ENCODE assay signal across 1 cellular context in the genomic region with DNA sequence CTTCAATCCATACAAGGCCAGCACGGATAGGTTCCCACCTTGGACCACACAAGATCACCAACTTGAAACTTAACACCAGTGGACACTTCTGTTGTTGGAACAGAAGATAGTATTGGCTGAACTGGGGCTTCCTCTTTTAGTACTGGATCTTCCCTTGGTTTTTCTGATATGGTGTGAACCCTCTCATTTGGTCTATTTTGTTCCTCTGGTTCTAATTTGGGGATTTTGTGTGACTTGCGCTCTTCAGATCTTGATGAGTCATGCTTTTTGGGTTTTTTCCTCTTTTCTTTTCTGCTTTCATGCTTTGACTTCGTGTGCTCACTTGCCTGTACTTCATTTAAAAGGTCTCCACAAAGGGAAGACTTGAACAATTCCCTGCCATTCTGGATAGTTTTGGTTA.
TF ChIP-seq lines count a peak whose summit lies in the region.

No MANE protein-coding gene starts in this region.

TF ChIP-seq in K562, 482 proteins besides CTCF, POLR2A, EP300 and RAD21 (continues in another document):
- TF ChIP-seq CSDE1 (IDR thresholded peaks at IDR 0.05) (no peak), NR2C2 (CRISPR knock-in tag; IDR thresholded peaks at IDR 0.05) (no peak), NR2C2 (tag; IDR thresholded peaks at IDR 0.05) (no peak), SREBF1 (IDR thresholded peaks at IDR 0.05; ENCODE audit: borderline replicate concordance, low read depth, low read length) (no peak), ZNF140 (CRISPR knock-in tag; IDR thresholded peaks at IDR 0.05) (no peak), MAFF (IDR thresholded peaks at IDR 0.05; ENCODE audit: low read length) (peak; percentile 78), ZZZ3 (IDR thresholded peaks at IDR 0.05) (no peak), ZBED1 (IDR thresholded peaks at IDR 0.05) (no peak), CCNT2 (IDR thresholded peaks at IDR 0.05; ENCODE audit: borderline replicate concordance, extremely low read depth, insufficient read length, low read depth, low read length) (no peak), XRCC3 (IDR thresholded peaks at IDR 0.05) (no peak), STAT5A (IDR thresholded peaks at IDR 0.05; ENCODE audit: borderline replicate concordance, low read length) (no peak), MTF1 (CRISPR knock-in tag; IDR thresholded peaks at IDR 0.05; ENCODE audit: borderline replicate concordance) (no peak), RCOR1 (IDR thresholded peaks at IDR 0.05; ENCODE audit: borderline replicate concordance in 1 of 2, low read depth in 2 of 2, low read length in 2 of 2) (no peak), NFYB (IDR thresholded peaks at IDR 0.05; ENCODE audit: extremely low read depth, insufficient read length) (no peak), NFE2 (IDR thresholded peaks at IDR 0.05; ENCODE audit: low read depth) (peak; percentile 55; the same call in 1 of the 2 replicates), HDAC3 (IDR thresholded peaks at IDR 0.05; ENCODE audit: borderline replicate concordance, partially characterized antibody) (no peak), NR3C1 (CRISPR knock-in tag; IDR thresholded peaks at IDR 0.05) (no peak), HMG20A (CRISPR knock-in tag; conservative IDR thresholded peaks at IDR 0.05) (no peak), ZFPM2 (CRISPR knock-in tag; IDR thresholded peaks at IDR 0.05) (no peak), NFE2L1 (tag; IDR thresholded peaks at IDR 0.05; ENCODE audit: borderline replicate concordance, low read depth) (peak; percentile 66; the same call in 1 of the 2 replicates), HNRNPL (IDR thresholded peaks at IDR 0.05; ENCODE audit: low read depth, low read length) (no peak), MTA1 (IDR thresholded peaks at IDR 0.05; ENCODE audit: borderline replicate concordance) (peak; percentile 29; the same call in 1 of the 2 replicates), VEZF1 (CRISPR knock-in tag; IDR thresholded peaks at IDR 0.05) (no peak), CBX5 (IDR thresholded peaks at IDR 0.05; ENCODE audit: borderline replicate concordance, low read depth) (no peak), KDM2B (CRISPR knock-in tag; IDR thresholded peaks at IDR 0.05) (no peak), ZNF184 (CRISPR knock-in tag; IDR thresholded peaks at IDR 0.05) (no peak), HIVEP1 (CRISPR knock-in tag; IDR thresholded peaks at IDR 0.05) (no peak), CXXC5 (CRISPR knock-in tag; IDR thresholded peaks at IDR 0.05) (no peak), XRCC5 (IDR thresholded peaks at IDR 0.05; ENCODE audit: low read depth, low read length) (no peak), THAP12 (CRISPR knock-in tag; IDR thresholded peaks at IDR 0.05) (no peak), TAF9B (IDR thresholded peaks at IDR 0.05; ENCODE audit: partially characterized antibody) (no peak), JUND (IDR thresholded peaks at IDR 0.05; ENCODE audit: borderline replicate concordance, low read depth, low read length) (no peak), JUND (tag; IDR thresholded peaks at IDR 0.05; ENCODE audit: borderline replicate concordance, low read depth, low read length) (0 out of 3 replicates have a peak, but pooled peaks have one; percentile 55), GATA2 (CRISPR knock-in tag; IDR thresholded peaks at IDR 0.05) (no peak), JUN (IDR thresholded peaks at IDR 0.05; ENCODE audit: borderline replicate concordance, low read depth, low read length) (no peak), JUN (CRISPR knock-in tag; IDR thresholded peaks at IDR 0.05; ENCODE audit: borderline replicate concordance) (no peak), ZNF316 (IDR thresholded peaks at IDR 0.05) (peak; percentile 97), MXD1 (CRISPR knock-in tag; IDR thresholded peaks at IDR 0.05; ENCODE audit: borderline replicate concordance, poor library complexity, severe bottlenecking) (no peak), MAFG (tag; conservative IDR thresholded peaks at IDR 0.05) (peak; percentile 94), IRF9 (tag; IDR thresholded peaks at IDR 0.05) (no peak), CC2D1A (IDR thresholded peaks at IDR 0.05) (peak; percentile 57; the same call in 1 of the 2 replicates), TFAM (CRISPR knock-in tag; conservative IDR thresholded peaks at IDR 0.05) (no peak), FOXM1 (IDR thresholded peaks at IDR 0.05; ENCODE audit: low read depth) (no peak), FOXM1 (CRISPR knock-in tag; IDR thresholded peaks at IDR 0.05; ENCODE audit: low read depth) (no peak), MCM2 (IDR thresholded peaks at IDR 0.05; ENCODE audit: low read depth) (no peak), ZNF668 (CRISPR knock-in tag; IDR thresholded peaks at IDR 0.05) (no peak), ZNF644 (tag; IDR thresholded peaks at IDR 0.05; ENCODE audit: low read depth) (no peak)
- TF ChIP-seq, protein P1, sequence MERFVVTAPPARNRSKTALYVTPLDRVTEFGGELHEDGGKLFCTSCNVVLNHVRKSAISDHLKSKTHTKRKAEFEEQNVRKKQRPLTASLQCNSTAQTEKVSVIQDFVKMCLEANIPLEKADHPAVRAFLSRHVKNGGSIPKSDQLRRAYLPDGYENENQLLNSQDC (CRISPR knock-in tag; IDR thresholded peaks at IDR 0.05): no peak
- TF ChIP-seq, protein P2, sequence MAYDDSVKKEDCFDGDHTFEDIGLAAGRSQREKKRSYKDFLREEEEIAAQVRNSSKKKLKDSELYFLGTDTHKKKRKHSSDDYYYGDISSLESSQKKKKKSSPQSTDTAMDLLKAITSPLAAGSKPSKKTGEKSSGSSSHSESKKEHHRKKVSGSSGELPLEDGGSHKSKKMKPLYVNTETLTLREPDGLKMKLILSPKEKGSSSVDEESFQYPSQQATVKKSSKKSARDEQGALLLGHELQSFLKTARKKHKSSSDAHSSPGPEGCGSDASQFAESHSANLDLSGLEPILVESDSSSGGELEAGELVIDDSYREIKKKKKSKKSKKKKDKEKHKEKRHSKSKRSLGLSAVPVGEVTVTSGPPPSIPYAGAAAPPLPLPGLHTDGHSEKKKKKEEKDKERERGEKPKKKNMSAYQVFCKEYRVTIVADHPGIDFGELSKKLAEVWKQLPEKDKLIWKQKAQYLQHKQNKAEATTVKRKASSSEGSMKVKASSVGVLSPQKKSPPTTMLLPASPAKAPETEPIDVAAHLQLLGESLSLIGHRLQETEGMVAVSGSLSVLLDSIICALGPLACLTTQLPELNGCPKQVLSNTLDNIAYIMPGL (CRISPR knock-in tag; IDR thresholded peaks at IDR 0.05): no peak
- TF ChIP-seq, protein P3, sequence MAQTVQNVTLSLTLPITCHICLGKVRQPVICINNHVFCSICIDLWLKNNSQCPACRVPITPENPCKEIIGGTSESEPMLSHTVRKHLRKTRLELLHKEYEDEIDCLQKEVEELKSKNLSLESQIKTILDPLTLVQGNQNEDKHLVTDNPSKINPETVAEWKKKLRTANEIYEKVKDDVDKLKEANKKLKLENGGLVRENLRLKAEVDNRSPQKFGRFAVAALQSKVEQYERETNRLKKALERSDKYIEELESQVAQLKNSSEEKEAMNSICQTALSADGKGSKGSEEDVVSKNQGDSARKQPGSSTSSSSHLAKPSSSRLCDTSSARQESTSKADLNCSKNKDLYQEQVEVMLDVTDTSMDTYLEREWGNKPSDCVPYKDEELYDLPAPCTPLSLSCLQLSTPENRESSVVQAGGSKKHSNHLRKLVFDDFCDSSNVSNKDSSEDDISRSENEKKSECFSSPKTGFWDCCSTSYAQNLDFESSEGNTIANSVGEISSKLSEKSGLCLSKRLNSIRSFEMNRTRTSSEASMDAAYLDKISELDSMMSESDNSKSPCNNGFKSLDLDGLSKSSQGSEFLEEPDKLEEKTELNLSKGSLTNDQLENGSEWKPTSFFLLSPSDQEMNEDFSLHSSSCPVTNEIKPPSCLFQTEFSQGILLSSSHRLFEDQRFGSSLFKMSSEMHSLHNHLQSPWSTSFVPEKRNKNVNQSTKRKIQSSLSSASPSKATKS (CRISPR knock-in tag; IDR thresholded peaks at IDR 0.05): no peak
- TF ChIP-seq, protein P4, sequence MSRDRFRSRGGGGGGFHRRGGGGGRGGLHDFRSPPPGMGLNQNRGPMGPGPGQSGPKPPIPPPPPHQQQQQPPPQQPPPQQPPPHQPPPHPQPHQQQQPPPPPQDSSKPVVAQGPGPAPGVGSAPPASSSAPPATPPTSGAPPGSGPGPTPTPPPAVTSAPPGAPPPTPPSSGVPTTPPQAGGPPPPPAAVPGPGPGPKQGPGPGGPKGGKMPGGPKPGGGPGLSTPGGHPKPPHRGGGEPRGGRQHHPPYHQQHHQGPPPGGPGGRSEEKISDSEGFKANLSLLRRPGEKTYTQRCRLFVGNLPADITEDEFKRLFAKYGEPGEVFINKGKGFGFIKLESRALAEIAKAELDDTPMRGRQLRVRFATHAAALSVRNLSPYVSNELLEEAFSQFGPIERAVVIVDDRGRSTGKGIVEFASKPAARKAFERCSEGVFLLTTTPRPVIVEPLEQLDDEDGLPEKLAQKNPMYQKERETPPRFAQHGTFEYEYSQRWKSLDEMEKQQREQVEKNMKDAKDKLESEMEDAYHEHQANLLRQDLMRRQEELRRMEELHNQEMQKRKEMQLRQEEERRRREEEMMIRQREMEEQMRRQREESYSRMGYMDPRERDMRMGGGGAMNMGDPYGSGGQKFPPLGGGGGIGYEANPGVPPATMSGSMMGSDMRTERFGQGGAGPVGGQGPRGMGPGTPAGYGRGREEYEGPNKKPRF (IDR thresholded peaks at IDR 0.05; ENCODE audit: low read depth, low read length): no peak
- TF ChIP-seq, protein P5, sequence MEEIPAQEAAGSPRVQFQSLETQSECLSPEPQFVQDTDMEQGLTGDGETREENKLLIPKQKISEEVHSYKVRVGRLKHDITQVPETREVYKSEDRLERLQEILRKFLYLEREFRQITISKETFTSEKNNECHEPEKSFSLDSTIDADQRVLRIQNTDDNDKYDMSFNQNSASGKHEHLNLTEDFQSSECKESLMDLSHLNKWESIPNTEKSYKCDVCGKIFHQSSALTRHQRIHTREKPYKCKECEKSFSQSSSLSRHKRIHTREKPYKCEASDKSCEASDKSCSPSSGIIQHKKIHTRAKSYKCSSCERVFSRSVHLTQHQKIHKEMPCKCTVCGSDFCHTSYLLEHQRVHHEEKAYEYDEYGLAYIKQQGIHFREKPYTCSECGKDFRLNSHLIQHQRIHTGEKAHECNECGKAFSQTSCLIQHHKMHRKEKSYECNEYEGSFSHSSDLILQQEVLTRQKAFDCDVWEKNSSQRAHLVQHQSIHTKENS (CRISPR knock-in tag; IDR thresholded peaks at IDR 0.05): no peak
- TF ChIP-seq, protein P6, sequence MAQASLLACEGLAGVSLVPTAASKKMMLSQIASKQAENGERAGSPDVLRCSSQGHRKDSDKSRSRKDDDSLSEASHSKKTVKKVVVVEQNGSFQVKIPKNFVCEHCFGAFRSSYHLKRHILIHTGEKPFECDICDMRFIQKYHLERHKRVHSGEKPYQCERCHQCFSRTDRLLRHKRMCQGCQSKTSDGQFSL (CRISPR knock-in tag; IDR thresholded peaks at IDR 0.05): no peak
- TF ChIP-seq, protein P6 (tag; IDR thresholded peaks at IDR 0.05): no peak
- TF ChIP-seq, protein P7, sequence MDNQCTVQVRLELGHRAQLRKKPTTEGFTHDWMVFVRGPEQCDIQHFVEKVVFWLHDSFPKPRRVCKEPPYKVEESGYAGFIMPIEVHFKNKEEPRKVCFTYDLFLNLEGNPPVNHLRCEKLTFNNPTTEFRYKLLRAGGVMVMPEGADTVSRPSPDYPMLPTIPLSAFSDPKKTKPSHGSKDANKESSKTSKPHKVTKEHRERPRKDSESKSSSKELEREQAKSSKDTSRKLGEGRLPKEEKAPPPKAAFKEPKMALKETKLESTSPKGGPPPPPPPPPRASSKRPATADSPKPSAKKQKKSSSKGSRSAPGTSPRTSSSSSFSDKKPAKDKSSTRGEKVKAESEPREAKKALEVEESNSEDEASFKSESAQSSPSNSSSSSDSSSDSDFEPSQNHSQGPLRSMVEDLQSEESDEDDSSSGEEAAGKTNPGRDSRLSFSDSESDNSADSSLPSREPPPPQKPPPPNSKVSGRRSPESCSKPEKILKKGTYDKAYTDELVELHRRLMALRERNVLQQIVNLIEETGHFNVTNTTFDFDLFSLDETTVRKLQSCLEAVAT (IDR thresholded peaks at IDR 0.05): no peak
